26 cellular contexts compared by ENCODE assay signal in genomic region chr9:98594551-98595160, GRCh38.
"Had no signal": no experiment of that assay in that cellular context is flagged by ENCODE, and none has a peak within 500 bp of the region (broad histone marks: within the 10 kb centered on the region; RNA-seq: fewer than 3 reads in every experiment).

No MANE protein-coding gene starts in this region.

- H3K36me3 Mint-ChIP-seq: activated CD4-positive, alpha-beta memory T cell treated with anti-CD3 and anti-CD28 coated beads for 36 hours; activated naive CD4-positive, alpha-beta T cell treated with anti-CD3 and anti-CD28 coated beads, Interleukin-2, amount 10 ng/mL, durations not matched to agents 7 days and 5 days; activated naive CD8-positive, alpha-beta T cell treated with anti-CD3 and anti-CD28 coated beads, Interleukin-2, amount 10 ng/mL, durations not matched to agents 7 days and 5 days; mesothelial cell of epicardium; type B pancreatic cell had no signal

- H3K4me1 Mint-ChIP-seq: activated CD4-positive, alpha-beta T cell treated with anti-CD3 and anti-CD28 coated beads, Interleukin-2, amount 10 ng/mL, durations not matched to agents 24 days and 14 days; activated naive CD4-positive, alpha-beta T cell treated with anti-CD3 and anti-CD28 coated beads, Interleukin-2, amount 10 ng/mL, durations not matched to agents 7 days and 5 days; activated naive CD8-positive, alpha-beta T cell treated with anti-CD3 and anti-CD28 coated beads, Interleukin-2, amount 10 ng/mL, durations not matched to agents 7 days and 5 days; central memory CD8-positive, alpha-beta T cell; mesothelial cell of epicardium; naive thymus-derived CD4-positive, alpha-beta T cell; T-helper 17 cell had no signal

- H3K9me3 Mint-ChIP-seq: activated CD4-positive, alpha-beta memory T cell treated with anti-CD3 and anti-CD28 coated beads for 36 hours; activated CD4-positive, alpha-beta T cell treated with anti-CD3 and anti-CD28 coated beads, Interleukin-2, amount 10 ng/mL, durations not matched to agents 24 days and 14 days; activated naive CD4-positive, alpha-beta T cell treated with anti-CD3 and anti-CD28 coated beads, Interleukin-2, amount 10 ng/mL, durations not matched to agents 7 days and 5 days; activated naive CD8-positive, alpha-beta T cell treated with anti-CD3 and anti-CD28 coated beads, Interleukin-2, amount 10 ng/mL, durations not matched to agents 7 days and 5 days; activated T-cell treated with anti-CD3 and anti-CD28 coated beads, Interleukin-2, amount 50 U/mL, for 24 hours; central memory CD8-positive, alpha-beta T cell; effector memory CD8-positive, alpha-beta T cell; mesothelial cell of epicardium; type B pancreatic cell had no signal

- H3K4me3 ChIP-seq: colonic mucosa, gastroesophageal sphincter, heart left ventricle, right atrium auricular region, testis, uterus had no signal

- H3K27ac Mint-ChIP-seq: activated CD4-positive, alpha-beta memory T cell treated with anti-CD3 and anti-CD28 coated beads for 36 hours; activated CD4-positive, alpha-beta T cell treated with anti-CD3 and anti-CD28 coated beads, Interleukin-2, amount 10 ng/mL, durations not matched to agents 24 days and 14 days; activated naive CD4-positive, alpha-beta T cell treated with anti-CD3 and anti-CD28 coated beads, Interleukin-2, amount 10 ng/mL, durations not matched to agents 7 days and 5 days; activated naive CD8-positive, alpha-beta T cell treated with anti-CD3 and anti-CD28 coated beads, Interleukin-2, amount 10 ng/mL, durations not matched to agents 7 days and 5 days; activated T-cell treated with anti-CD3 and anti-CD28 coated beads, Interleukin-2, amount 50 U/mL, for 24 hours; effector memory CD8-positive, alpha-beta T cell; mesothelial cell of epicardium; naive thymus-derived CD4-positive, alpha-beta T cell; T-helper 17 cell; type B pancreatic cell had no signal

- H3K9me3 ChIP-seq: colonic mucosa, gastroesophageal sphincter, heart left ventricle, right atrium auricular region, testis, uterus had no signal

- DNase-seq: activated CD4-positive, alpha-beta memory T cell treated with anti-CD3 and anti-CD28 coated beads for 36 hours; activated CD4-positive, alpha-beta T cell treated with anti-CD3 and anti-CD28 coated beads, Interleukin-2, amount 10 ng/mL, durations not matched to agents 24 days and 14 days; activated CD4-positive, CD25-positive, alpha-beta regulatory T cell treated with anti-CD3 and anti-CD28 coated beads, Interleukin-2, amount 50 U/mL, for 72 hours; activated CD8-positive, alpha-beta memory T cell treated with anti-CD3 and anti-CD28 coated beads, Interleukin-2, amount 50 U/mL, for 48 hours; activated gamma-delta T cell; activated naive CD4-positive, alpha-beta T cell treated with anti-CD3 and anti-CD28 coated beads, Interleukin-2, amount 10 ng/mL, durations not matched to agents 7 days and 5 days; activated naive CD8-positive, alpha-beta T cell treated with anti-CD3 and anti-CD28 coated beads, Interleukin-2, amount 10 ng/mL, durations not matched to agents 7 days and 5 days; activated T-cell treated with anti-CD3 and anti-CD28 coated beads, Interleukin-2, amount 50 U/mL, for 24 hours; colonic mucosa; effector memory CD8-positive, alpha-beta T cell; erythroblast; heart left ventricle; naive thymus-derived CD4-positive, alpha-beta T cell; nucleus accumbens; stimulated activated CD4-positive, alpha-beta T cell treated with anti-CD3 and anti-CD28 coated beads, Interleukin-2, amount 100 ng/mL, for 48 hours; stimulated activated naive CD4-positive, alpha-beta T cell treated with Interleukin-2 at 50 U/mL for 16 hours; T-helper 17 cell; T1000; testis; uterus had no signal

- H3K36me3 ChIP-seq: colonic mucosa, gastroesophageal sphincter, heart left ventricle, right atrium auricular region, uterus had no signal

- H3K9ac ChIP-seq: parathyroid adenoma had no signal

- ATAC-seq: effector memory CD8-positive, alpha-beta T cell; gastroesophageal sphincter; heart left ventricle; naive thymus-derived CD4-positive, alpha-beta T cell; T-helper 17 cell had no signal

- H2AFZ ChIP-seq: parathyroid adenoma had no signal

- H3K27me3 Mint-ChIP-seq: type B pancreatic cell had no signal

- H3K4me3 Mint-ChIP-seq: activated CD4-positive, alpha-beta memory T cell treated with anti-CD3 and anti-CD28 coated beads for 36 hours; activated CD4-positive, alpha-beta T cell treated with anti-CD3 and anti-CD28 coated beads, Interleukin-2, amount 10 ng/mL, durations not matched to agents 24 days and 14 days; activated naive CD4-positive, alpha-beta T cell treated with anti-CD3 and anti-CD28 coated beads, Interleukin-2, amount 10 ng/mL, durations not matched to agents 7 days and 5 days; activated naive CD8-positive, alpha-beta T cell treated with anti-CD3 and anti-CD28 coated beads, Interleukin-2, amount 10 ng/mL, durations not matched to agents 7 days and 5 days; activated T-cell treated with anti-CD3 and anti-CD28 coated beads, Interleukin-2, amount 50 U/mL, for 24 hours; central memory CD8-positive, alpha-beta T cell; effector memory CD8-positive, alpha-beta T cell; mesothelial cell of epicardium; naive thymus-derived CD4-positive, alpha-beta T cell; T-helper 17 cell; type B pancreatic cell had no signal

- H3K27me3 ChIP-seq: colonic mucosa, right atrium auricular region, testis, uterus had no signal

- H3K79me2 ChIP-seq: parathyroid adenoma had no signal

- H3K27ac ChIP-seq: colonic mucosa, gastroesophageal sphincter, heart left ventricle, parathyroid adenoma, right atrium auricular region, testis, uterus had no signal

- H3K4me1 ChIP-seq: colonic mucosa, gastroesophageal sphincter, heart left ventricle, parathyroid adenoma, right atrium auricular region, testis, uterus had no signal
